ENCODE assay signal across 8 cellular contexts in the genomic region with DNA sequence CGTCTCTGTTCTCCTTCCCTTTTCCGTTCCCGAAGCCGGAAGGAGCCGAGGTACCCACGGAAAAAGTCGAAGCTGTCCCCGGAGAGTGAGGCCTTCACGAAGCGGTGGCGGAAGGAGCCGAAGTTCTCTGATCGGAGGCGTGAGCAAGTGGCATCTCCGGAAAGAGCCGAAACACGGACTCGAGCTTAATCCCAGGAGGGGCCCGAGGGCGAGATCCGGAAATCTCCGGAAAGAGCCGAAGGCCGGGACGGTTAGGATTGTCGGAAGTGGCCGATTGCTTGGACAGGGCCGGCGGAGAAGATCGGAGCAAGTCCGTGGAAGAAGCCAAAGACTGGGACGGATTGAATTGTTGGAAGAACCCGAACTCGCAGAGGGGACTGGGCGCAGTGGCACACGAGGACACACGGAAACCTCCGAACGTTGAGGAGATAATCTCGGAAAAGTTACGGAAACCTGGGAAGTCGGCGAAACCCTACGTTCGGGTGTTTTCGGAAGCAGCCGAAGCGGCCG. TPM values are rescaled to one million over a fixed set of nuclear protein-coding genes. Genes with fewer than 3 reads are reported as not detected.
A peak's percentile ranks its signal among the peaks of the same experiment; 100 is the strongest.
DNase-seq lines count a peak whose midpoint lies in the region; ATAC-seq, FAIRE-seq and TF ChIP-seq lines count a peak whose summit lies in the region.

No MANE protein-coding gene starts in this region.

- ATAC-seq in HG03439 (IDR thresholded peaks at IDR 0.05; ENCODE audit: unreplicated experiment), result peak; percentile 62

- no peaks in the 10 kb centered on the region for H3K9me3 ChIP-seq in kidney (ENCODE audit: control insufficient read depth in 1 of 2, low read length in 2 of 2)

- H3K4me1 ChIP-seq in kidney (ENCODE audit: control insufficient read depth in 1 of 2, insufficient read depth in 1 of 2, low read depth in 1 of 2, low read length in 2 of 2), result peaks cover 10 to 31% of the 10 kb centered on the region in 2 donors

- intact Hi-C loops in kidney (cut with DNase I), result no loop called here

- FAIRE-seq in GM19239 (lab: Jason Lieb, UNC), result peak; percentile 99
- FAIRE-seq in kidney (lab: Jason Lieb, UNC), result peak; percentile 95

- peak; percentile 98 for DNase-seq in AG10803 (ENCODE audit: low read depth)
- DNase-seq in GM19239 (ENCODE audit: insufficient read length, low spot score), result peak; percentile 81
- DNase-seq in NCI-H510A (lab: John Stamatoyannopoulos, UW), result peak; percentile 96
- peak; percentile 99 for DNase-seq in activated CD4-positive, alpha-beta T cell treated with anti-CD3 and anti-CD28 coated beads for 24 hours (ENCODE audit: low read depth in 2 of 2)
- peak; percentile 100 for DNase-seq in choroid plexus epithelial cell (ENCODE audit: low read depth)
- peak; percentile 100 for DNase-seq in kidney
- peak; percentile 98 to 99 (median 98) for DNase-seq in stimulated activated CD4-positive, alpha-beta T cell treated with anti-CD3 and anti-CD28 coated beads, Interleukin-12 subunit alpha, Interleukin-12 subunit beta, amount 100 ng/mL, for 48 hours (ENCODE audit: low read depth in 2 of 3, low spot score in 1 of 3)

- H3K36me3 ChIP-seq in kidney (ENCODE audit: control insufficient read depth in 1 of 2, insufficient read depth in 2 of 2, low read length in 2 of 2), result no peaks in the 10 kb centered on the region

- H3K9ac ChIP-seq in kidney (ENCODE audit: low read length in 2 of 2), result peak overlapping the region; percentile 96 to 98

- TF ChIP-seq CTCF in AG10803 (conservative IDR thresholded peaks at IDR 0.05; ENCODE audit: low read length) (no peak), choroid plexus epithelial cell (conservative IDR thresholded peaks at IDR 0.05; ENCODE audit: low read depth, low read length) (no peak), kidney (IDR thresholded peaks at IDR 0.05; ENCODE audit: borderline replicate concordance, extremely low read depth, insufficient read depth) (no peak)

- H3K27ac ChIP-seq in kidney (ENCODE audit: low read depth in 2 of 2, low read length in 2 of 2), result peak overlapping the region; percentile 99

- H3K4me3 ChIP-seq in AG10803 (ENCODE audit: low read length) (peak overlapping the region; percentile 97), choroid plexus epithelial cell (ENCODE audit: low read depth, low read length) (peak overlapping the region; percentile 66), kidney (ENCODE audit: low read length in 2 of 2) (peak overlapping the region; percentile 95 to 96)

RNA-seq across cellular contexts. Expression of a gene that starts 0.5 kb away (rescaled TPM):
- total RNA-seq in kidney, result 161 TPM
- 54.8 TPM for polyA plus RNA-seq in kidney (ENCODE audit: insufficient read depth, low read depth, low replicate concordance)

RNA-seq across cellular contexts. Expression of a gene that starts 6.4 kb away (rescaled TPM):
- total RNA-seq in kidney, result 22.7 TPM
- 51.9 TPM for polyA plus RNA-seq in kidney (ENCODE audit: insufficient read depth, low read depth, low replicate concordance)

RNA-seq across cellular contexts. Expression of a gene that starts 10.9 kb away (rescaled TPM):
- 23.6 TPM for total RNA-seq in kidney
- polyA plus RNA-seq in kidney (ENCODE audit: insufficient read depth, low read depth, low replicate concordance), result 22.0 TPM

RNA-seq across cellular contexts. Expression of a gene that starts 13.6 kb away (rescaled TPM):
- 56.8 TPM for total RNA-seq in kidney
- 47.0 TPM for polyA plus RNA-seq in kidney (ENCODE audit: insufficient read depth, low read depth, low replicate concordance)

RNA-seq across cellular contexts. Expression of a gene that starts 20.6 kb away (rescaled TPM):
- total RNA-seq in kidney, result 145 TPM
- polyA plus RNA-seq in kidney (ENCODE audit: insufficient read depth, low read depth, low replicate concordance), result 138 TPM

Comparison
In these comparisons a context has a peak if more than half of its experiments do, and no peak if none do; other contexts are left out.
1. Peak in every context shown above with its lines: DNase-seq, ATAC-seq, H3K4me3 ChIP-seq and H3K27ac ChIP-seq.